15 cellular contexts compared by ENCODE assay signal in the genomic region with DNA sequence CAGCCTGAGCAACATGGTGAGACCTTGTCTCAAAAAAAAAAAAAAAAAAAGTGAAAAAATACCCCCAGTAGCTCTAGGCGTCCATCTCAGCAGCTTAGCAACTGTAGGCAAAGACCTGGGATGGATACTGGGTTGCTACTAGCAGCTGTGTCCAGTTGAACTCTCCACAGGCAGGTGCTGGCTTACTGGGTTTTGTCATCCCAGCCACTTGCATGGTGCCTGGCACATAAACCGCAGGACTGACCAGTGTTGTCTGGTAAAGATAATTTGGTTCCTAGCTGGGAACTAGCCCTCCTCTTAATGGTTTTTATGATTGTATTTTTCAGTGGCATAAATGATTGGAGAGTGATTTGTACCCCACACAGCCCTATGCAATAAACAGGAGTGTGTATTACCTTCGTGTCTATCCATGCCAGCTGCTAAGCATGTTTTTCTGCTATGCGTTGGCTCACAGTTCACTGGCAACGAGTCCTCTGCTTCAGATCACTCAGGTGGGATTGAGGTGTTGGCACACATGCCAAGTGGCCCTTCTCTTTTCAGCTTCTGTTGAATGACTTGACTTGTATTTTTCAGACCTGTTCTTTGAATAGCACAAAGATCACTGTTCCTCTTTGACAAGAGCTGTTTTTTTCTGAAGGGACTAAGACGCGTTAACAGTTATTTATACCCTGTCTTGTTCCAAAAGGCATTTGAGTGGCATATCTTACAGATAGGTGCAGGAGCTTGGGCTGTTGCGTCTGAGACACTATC.
"Had no signal": no experiment of that assay in that cellular context is flagged by ENCODE, and none has a peak within 500 bp of the region (broad histone marks: within the 10 kb centered on the region; RNA-seq: fewer than 3 reads in every experiment).

No MANE protein-coding gene starts in this region.

- H3K4me3 ChIP-seq: dorsolateral prefrontal cortex, prostate gland, sigmoid colon had no signal

- DNase-seq: activated CD4-positive, alpha-beta memory T cell treated with anti-CD3 and anti-CD28 coated beads for 36 hours; activated CD4-positive, alpha-beta T cell treated with anti-CD3 and anti-CD28 coated beads for 1 hour; activated gamma-delta T cell; activated naive CD8-positive, alpha-beta T cell treated with anti-CD3 and anti-CD28 coated beads for 36 hours; activated T-cell treated with anti-CD3 and anti-CD28 coated beads, Interleukin-2, amount 50 U/mL, for 4 hours; brain microvascular endothelial cell; dorsolateral prefrontal cortex; hypothalamus; naive thymus-derived CD8-positive, alpha-beta T cell; nucleus accumbens; sigmoid colon; stimulated activated CD4-positive, alpha-beta T cell treated with anti-CD3 and anti-CD28 coated beads, Interleukin-2, amount 100 ng/mL, for 48 hours; stimulated activated naive CD8-positive, alpha-beta T cell treated with anti-CD3 and anti-CD28 coated beads, Interleukin-15, Interleukin-2, amounts not matched to agents 100 U/mL and 50 U/mL, for 24 hours; T1000 had no signal

- H3K27me3 ChIP-seq: brain microvascular endothelial cell, dorsolateral prefrontal cortex, sigmoid colon had no signal

- H3K4me3 Mint-ChIP-seq: activated CD4-positive, alpha-beta memory T cell treated with anti-CD3 and anti-CD28 coated beads for 36 hours; activated naive CD8-positive, alpha-beta T cell treated with anti-CD3 and anti-CD28 coated beads for 36 hours; activated T-cell treated with anti-CD3 and anti-CD28 coated beads, Interleukin-2, amount 50 U/mL, for 4 hours; naive thymus-derived CD8-positive, alpha-beta T cell had no signal

- H3K27ac Mint-ChIP-seq: activated CD4-positive, alpha-beta memory T cell treated with anti-CD3 and anti-CD28 coated beads for 36 hours; activated naive CD8-positive, alpha-beta T cell treated with anti-CD3 and anti-CD28 coated beads for 36 hours had no signal

- H3K27ac ChIP-seq: brain microvascular endothelial cell, dorsolateral prefrontal cortex, prostate gland, sigmoid colon had no signal

- H3K9me3 Mint-ChIP-seq: activated CD4-positive, alpha-beta memory T cell treated with anti-CD3 and anti-CD28 coated beads for 36 hours; activated naive CD8-positive, alpha-beta T cell treated with anti-CD3 and anti-CD28 coated beads for 36 hours; activated T-cell treated with anti-CD3 and anti-CD28 coated beads, Interleukin-2, amount 50 U/mL, for 4 hours had no signal

- H3K27me3 Mint-ChIP-seq: activated CD4-positive, alpha-beta memory T cell treated with anti-CD3 and anti-CD28 coated beads for 36 hours; activated naive CD8-positive, alpha-beta T cell treated with anti-CD3 and anti-CD28 coated beads for 36 hours; naive thymus-derived CD8-positive, alpha-beta T cell had no signal

- H3K9me3 ChIP-seq: prostate gland, sigmoid colon had no signal

- H3K36me3 Mint-ChIP-seq: activated CD4-positive, alpha-beta memory T cell treated with anti-CD3 and anti-CD28 coated beads for 36 hours had no signal

- H3K36me3 ChIP-seq: brain microvascular endothelial cell, prostate gland, sigmoid colon had no signal
